In the genomic region with DNA sequence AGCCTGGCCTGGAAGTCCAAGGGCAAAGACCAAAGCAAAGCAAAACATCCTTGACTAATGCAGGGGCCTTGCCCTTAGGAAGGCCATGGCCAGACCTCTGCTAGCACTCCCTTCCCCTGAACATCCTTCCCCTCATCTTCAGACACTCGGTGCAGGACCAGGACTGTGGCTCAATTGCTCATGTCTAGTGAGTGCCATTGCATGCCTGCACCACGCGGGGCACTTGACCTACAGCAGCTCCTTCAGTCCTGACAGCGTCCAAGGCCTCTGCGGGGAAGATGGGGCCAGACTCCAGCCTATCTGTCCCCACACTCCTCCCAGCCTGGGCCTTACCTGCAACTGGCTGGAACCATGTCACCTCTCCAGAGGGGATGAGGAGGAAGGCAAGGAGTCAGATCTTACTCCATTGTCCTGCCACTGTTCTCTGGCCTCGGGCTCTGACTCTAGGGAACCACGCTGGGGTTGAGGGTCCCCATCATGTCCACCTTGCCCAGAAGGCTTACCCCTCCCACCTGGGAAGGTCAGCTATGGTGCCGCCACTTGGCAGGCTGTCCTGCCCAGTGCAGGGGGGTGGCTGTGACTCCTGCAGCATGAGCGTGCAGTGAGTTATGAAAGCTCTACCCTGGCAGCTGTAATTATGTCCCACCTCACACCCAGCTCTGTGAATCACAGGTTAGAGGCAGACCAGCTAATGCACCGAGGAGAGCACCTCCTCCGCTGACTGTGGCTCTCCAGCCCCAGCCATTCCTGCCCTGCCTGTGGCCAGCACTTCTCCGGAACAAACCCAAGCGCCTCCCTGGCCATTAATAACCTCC, we compare ENCODE assay signal across 2 cellular contexts.
TF ChIP-seq lines count a peak whose summit lies in the region.

No MANE protein-coding gene starts in this region.

TF ChIP-seq in K562, 482 proteins besides CTCF, POLR2A, EP300 and RAD21 (continues in another document):
- TF ChIP-seq ZNF263 (CRISPR knock-in tag; IDR thresholded peaks at IDR 0.05; ENCODE audit: borderline replicate concordance) (no peak), GATAD2A (IDR thresholded peaks at IDR 0.05) (no peak), TAL1 (IDR thresholded peaks at IDR 0.05) (no peak), SMC3 (conservative IDR thresholded peaks at IDR 0.05; ENCODE audit: insufficient read depth, low read depth, low read length) (0 out of 2 replicates have a peak, but pooled peaks have one; percentile 17), HLTF (IDR thresholded peaks at IDR 0.05) (no peak), CREM (IDR thresholded peaks at IDR 0.05; ENCODE audit: low read depth) (0 out of 2 replicates have a peak, but pooled peaks have one; percentile 9), PYGO2 (tag; IDR thresholded peaks at IDR 0.05) (no peak), CBX5 (IDR thresholded peaks at IDR 0.05; ENCODE audit: borderline replicate concordance, low read depth) (no peak), ZBTB17 (CRISPR knock-in tag; IDR thresholded peaks at IDR 0.05) (peak; percentile 99), RCOR1 (IDR thresholded peaks at IDR 0.05; ENCODE audit: borderline replicate concordance in 1 of 2, low read depth in 2 of 2, low read length in 2 of 2) (0 out of 4 replicates have a peak, but pooled peaks of 1 of the 2 experiments have one; percentile 29), U2AF2 (optimal IDR thresholded peaks at IDR 0.05; ENCODE audit: low read depth, low read length) (no peak), CBX1 (IDR thresholded peaks at IDR 0.05; ENCODE audit: low read depth) (no peak), STAG1 (CRISPR knock-in tag; IDR thresholded peaks at IDR 0.05; ENCODE audit: borderline replicate concordance) (0 out of 2 replicates have a peak, but pooled peaks have one; percentile 25)
- TF ChIP-seq, protein P1, sequence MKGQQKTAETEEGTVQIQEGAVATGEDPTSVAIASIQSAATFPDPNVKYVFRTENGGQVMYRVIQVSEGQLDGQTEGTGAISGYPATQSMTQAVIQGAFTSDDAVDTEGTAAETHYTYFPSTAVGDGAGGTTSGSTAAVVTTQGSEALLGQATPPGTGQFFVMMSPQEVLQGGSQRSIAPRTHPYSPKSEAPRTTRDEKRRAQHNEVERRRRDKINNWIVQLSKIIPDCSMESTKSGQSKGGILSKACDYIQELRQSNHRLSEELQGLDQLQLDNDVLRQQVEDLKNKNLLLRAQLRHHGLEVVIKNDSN (CRISPR knock-in tag; IDR thresholded peaks at IDR 0.05), result peak; percentile 45
- TF ChIP-seq, protein P2, sequence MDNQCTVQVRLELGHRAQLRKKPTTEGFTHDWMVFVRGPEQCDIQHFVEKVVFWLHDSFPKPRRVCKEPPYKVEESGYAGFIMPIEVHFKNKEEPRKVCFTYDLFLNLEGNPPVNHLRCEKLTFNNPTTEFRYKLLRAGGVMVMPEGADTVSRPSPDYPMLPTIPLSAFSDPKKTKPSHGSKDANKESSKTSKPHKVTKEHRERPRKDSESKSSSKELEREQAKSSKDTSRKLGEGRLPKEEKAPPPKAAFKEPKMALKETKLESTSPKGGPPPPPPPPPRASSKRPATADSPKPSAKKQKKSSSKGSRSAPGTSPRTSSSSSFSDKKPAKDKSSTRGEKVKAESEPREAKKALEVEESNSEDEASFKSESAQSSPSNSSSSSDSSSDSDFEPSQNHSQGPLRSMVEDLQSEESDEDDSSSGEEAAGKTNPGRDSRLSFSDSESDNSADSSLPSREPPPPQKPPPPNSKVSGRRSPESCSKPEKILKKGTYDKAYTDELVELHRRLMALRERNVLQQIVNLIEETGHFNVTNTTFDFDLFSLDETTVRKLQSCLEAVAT (IDR thresholded peaks at IDR 0.05), result peak in 1 of 2 experiments; percentile 99; a peak in 2 of 4 replicates
- TF ChIP-seq, protein P3, sequence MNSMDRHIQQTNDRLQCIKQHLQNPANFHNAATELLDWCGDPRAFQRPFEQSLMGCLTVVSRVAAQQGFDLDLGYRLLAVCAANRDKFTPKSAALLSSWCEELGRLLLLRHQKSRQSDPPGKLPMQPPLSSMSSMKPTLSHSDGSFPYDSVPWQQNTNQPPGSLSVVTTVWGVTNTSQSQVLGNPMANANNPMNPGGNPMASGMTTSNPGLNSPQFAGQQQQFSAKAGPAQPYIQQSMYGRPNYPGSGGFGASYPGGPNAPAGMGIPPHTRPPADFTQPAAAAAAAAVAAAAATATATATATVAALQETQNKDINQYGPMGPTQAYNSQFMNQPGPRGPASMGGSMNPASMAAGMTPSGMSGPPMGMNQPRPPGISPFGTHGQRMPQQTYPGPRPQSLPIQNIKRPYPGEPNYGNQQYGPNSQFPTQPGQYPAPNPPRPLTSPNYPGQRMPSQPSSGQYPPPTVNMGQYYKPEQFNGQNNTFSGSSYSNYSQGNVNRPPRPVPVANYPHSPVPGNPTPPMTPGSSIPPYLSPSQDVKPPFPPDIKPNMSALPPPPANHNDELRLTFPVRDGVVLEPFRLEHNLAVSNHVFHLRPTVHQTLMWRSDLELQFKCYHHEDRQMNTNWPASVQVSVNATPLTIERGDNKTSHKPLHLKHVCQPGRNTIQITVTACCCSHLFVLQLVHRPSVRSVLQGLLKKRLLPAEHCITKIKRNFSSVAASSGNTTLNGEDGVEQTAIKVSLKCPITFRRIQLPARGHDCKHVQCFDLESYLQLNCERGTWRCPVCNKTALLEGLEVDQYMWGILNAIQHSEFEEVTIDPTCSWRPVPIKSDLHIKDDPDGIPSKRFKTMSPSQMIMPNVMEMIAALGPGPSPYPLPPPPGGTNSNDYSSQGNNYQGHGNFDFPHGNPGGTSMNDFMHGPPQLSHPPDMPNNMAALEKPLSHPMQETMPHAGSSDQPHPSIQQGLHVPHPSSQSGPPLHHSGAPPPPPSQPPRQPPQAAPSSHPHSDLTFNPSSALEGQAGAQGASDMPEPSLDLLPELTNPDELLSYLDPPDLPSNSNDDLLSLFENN (IDR thresholded peaks at IDR 0.05; ENCODE audit: low read depth in 2 of 2, low read length in 2 of 2), result peak in 1 of 2 experiments; percentile 74; a peak in 1 of 4 replicates
- TF ChIP-seq, protein P4, sequence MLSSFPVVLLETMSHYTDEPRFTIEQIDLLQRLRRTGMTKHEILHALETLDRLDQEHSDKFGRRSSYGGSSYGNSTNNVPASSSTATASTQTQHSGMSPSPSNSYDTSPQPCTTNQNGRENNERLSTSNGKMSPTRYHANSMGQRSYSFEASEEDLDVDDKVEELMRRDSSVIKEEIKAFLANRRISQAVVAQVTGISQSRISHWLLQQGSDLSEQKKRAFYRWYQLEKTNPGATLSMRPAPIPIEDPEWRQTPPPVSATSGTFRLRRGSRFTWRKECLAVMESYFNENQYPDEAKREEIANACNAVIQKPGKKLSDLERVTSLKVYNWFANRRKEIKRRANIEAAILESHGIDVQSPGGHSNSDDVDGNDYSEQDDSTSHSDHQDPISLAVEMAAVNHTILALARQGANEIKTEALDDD (IDR thresholded peaks at IDR 0.05), result no peak

TF ChIP-seq in HepG2, 621 proteins besides CTCF, POLR2A, EP300 and RAD21:
- TF ChIP-seq PAWR (CRISPR knock-in tag; IDR thresholded peaks at IDR 0.05; ENCODE audit: borderline replicate concordance) (no peak), SRSF4 (IDR thresholded peaks at IDR 0.05; ENCODE audit: low read depth, low read length, poor library complexity, severe bottlenecking) (no peak), TP53 (CRISPR knock-in tag; conservative IDR thresholded peaks at IDR 0.05) (no peak), TSC22D2 (CRISPR knock-in tag; IDR thresholded peaks at IDR 0.05; ENCODE audit: borderline replicate concordance) (no peak), SKI (IDR thresholded peaks at IDR 0.05; ENCODE audit: partially characterized antibody) (no peak)
- TF ChIP-seq, protein P5, sequence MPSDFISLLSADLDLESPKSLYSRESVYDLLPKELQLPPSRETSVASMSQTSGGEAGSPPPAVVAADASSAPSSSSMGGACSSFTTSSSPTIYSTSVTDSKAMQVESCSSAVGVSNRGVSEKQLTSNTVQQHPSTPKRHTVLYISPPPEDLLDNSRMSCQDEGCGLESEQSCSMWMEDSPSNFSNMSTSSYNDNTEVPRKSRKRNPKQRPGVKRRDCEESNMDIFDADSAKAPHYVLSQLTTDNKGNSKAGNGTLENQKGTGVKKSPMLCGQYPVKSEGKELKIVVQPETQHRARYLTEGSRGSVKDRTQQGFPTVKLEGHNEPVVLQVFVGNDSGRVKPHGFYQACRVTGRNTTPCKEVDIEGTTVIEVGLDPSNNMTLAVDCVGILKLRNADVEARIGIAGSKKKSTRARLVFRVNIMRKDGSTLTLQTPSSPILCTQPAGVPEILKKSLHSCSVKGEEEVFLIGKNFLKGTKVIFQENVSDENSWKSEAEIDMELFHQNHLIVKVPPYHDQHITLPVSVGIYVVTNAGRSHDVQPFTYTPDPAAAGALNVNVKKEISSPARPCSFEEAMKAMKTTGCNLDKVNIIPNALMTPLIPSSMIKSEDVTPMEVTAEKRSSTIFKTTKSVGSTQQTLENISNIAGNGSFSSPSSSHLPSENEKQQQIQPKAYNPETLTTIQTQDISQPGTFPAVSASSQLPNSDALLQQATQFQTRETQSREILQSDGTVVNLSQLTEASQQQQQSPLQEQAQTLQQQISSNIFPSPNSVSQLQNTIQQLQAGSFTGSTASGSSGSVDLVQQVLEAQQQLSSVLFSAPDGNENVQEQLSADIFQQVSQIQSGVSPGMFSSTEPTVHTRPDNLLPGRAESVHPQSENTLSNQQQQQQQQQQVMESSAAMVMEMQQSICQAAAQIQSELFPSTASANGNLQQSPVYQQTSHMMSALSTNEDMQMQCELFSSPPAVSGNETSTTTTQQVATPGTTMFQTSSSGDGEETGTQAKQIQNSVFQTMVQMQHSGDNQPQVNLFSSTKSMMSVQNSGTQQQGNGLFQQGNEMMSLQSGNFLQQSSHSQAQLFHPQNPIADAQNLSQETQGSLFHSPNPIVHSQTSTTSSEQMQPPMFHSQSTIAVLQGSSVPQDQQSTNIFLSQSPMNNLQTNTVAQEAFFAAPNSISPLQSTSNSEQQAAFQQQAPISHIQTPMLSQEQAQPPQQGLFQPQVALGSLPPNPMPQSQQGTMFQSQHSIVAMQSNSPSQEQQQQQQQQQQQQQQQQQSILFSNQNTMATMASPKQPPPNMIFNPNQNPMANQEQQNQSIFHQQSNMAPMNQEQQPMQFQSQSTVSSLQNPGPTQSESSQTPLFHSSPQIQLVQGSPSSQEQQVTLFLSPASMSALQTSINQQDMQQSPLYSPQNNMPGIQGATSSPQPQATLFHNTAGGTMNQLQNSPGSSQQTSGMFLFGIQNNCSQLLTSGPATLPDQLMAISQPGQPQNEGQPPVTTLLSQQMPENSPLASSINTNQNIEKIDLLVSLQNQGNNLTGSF (CRISPR knock-in tag; IDR thresholded peaks at IDR 0.05), result no peak
- TF ChIP-seq, protein P6, sequence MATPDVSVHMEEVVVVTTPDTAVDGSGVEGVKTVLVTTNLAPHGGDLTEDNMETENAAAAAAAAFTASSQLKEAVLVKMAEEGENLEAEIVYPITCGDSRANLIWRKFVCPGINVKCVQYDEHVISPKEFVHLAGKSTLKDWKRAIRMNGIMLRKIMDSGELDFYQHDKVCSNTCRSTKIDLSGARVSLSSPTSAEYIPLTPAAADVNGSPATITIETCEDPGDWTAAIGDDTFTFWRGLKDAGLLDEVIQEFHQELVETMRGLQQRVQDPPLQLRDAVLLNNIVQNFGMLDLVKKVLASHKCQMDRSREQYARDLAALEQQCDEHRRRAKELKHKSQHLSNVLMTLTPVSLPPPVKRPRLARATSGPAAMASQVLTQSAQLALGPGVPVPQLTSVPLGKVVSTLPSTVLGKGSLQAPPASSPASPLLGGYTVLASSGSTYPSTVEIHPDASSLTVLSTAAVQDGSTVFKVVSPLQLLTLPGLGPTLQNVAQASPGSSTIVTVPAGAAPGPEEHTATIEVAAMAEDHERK (CRISPR knock-in tag; IDR thresholded peaks at IDR 0.05; ENCODE audit: low read depth), result no peak
